Comparison of ENCODE assay signal across 35 cellular contexts in genomic region chr18:22752014-22752413, GRCh38.
"Had no signal": no experiment of that assay in that cellular context is flagged by ENCODE, and none has a peak within 500 bp of the region (broad histone marks: within the 10 kb centered on the region; RNA-seq: fewer than 3 reads in every experiment).

No MANE protein-coding gene starts in this region.

- H3K36me3 Mint-ChIP-seq: activated CD4-positive, alpha-beta memory T cell treated with anti-CD3 and anti-CD28 coated beads for 36 hours; activated naive CD8-positive, alpha-beta T cell treated with anti-CD3 and anti-CD28 coated beads for 36 hours had no signal

- H3K9me3 ChIP-seq: adrenal gland, body of pancreas, breast epithelium had no signal

- H3K27me3 ChIP-seq: adrenal gland, body of pancreas, brain microvascular endothelial cell, breast epithelium had no signal

- H3K9me3 Mint-ChIP-seq: activated CD4-positive, alpha-beta memory T cell treated with anti-CD3 and anti-CD28 coated beads for 36 hours; activated CD4-positive, alpha-beta T cell treated with anti-CD3 and anti-CD28 coated beads, Interleukin-2, amount 10 ng/mL, durations not matched to agents 24 days and 14 days; activated naive CD4-positive, alpha-beta T cell treated with anti-CD3 and anti-CD28 coated beads, Interleukin-2, amount 50 U/mL, for 72 hours; activated T-cell treated with anti-CD3 and anti-CD28 coated beads, Interleukin-2, amount 50 U/mL, for 72 hours; activated T-helper 1 cell treated with anti-CD3 and anti-CD28 coated beads, Interleukin-12 subunit alpha, Interleukin-12 subunit beta, Interleukin-2, Interleukin-4 antibody, amounts not matched to agents 30 ng/mL and 10 ng/mL and 1 ng/mL, durations not matched to agents 14 hours and 24 hours and 36 hours; activated T-helper 17 cell treated with anti-CD3 and anti-CD28 coated beads, Interleukin-2, amount 50 U/mL, for 72 hours; T-helper 1 cell treated with Interleukin-12 subunit alpha and Interleukin-12 subunit beta and Interleukin-4 antibody, amounts not matched to agents 30 μg/mL and 1 μg/mL, for 36 hours; T-helper 2 cell treated with Interferon-gamma antibody and Interleukin-4, amounts not matched to agents 5 μg/mL and 100 μg/mL, for 36 hours had no signal

- H3K4me3 ChIP-seq: adrenal gland, body of pancreas, breast epithelium had no signal

- ATAC-seq: activated CD8-positive, alpha-beta T cell treated with anti-CD3 and anti-CD28 coated beads for 36 hours; activated naive CD4-positive, alpha-beta T cell treated with anti-CD3 and anti-CD28 coated beads, Interleukin-2, amount 50 U/mL, for 72 hours; activated T-cell treated with anti-CD3 and anti-CD28 coated beads, Interleukin-2, amount 50 U/mL, for 4 hours; activated T-cell treated with anti-CD3 and anti-CD28 coated beads, Interleukin-2, amount 50 U/mL, for 72 hours; activated T-helper 17 cell treated with anti-CD3 and anti-CD28 coated beads, Interleukin-2, amount 50 U/mL, for 72 hours; body of pancreas had no signal

- DNase-seq: activated B cell treated with CpG ODN at 0.5 μM for 24 hours; activated CD4-positive, alpha-beta memory T cell treated with anti-CD3 and anti-CD28 coated beads for 36 hours; activated CD4-positive, alpha-beta T cell treated with anti-CD3 and anti-CD28 coated beads for 4 hours; activated CD4-positive, alpha-beta T cell treated with anti-CD3 and anti-CD28 coated beads, Interleukin-2, amount 10 ng/mL, durations not matched to agents 24 days and 14 days; activated CD4-positive, alpha-beta T cell treated with anti-CD3 and anti-CD28 coated beads, Interleukin-2, amount 50 U/mL, for 1 hour; activated CD4-positive, alpha-beta T cell treated with anti-CD3 and anti-CD28 coated beads, Interleukin-2, amount 50 U/mL, for 4 hours; activated CD4-positive, CD25-positive, alpha-beta regulatory T cell treated with anti-CD3 and anti-CD28 coated beads, Interleukin-2, amount 50 U/mL, for 72 hours; activated CD8-positive, alpha-beta memory T cell treated with anti-CD3 and anti-CD28 coated beads, Interleukin-2, amount 50 U/mL, for 4 hours; activated CD8-positive, alpha-beta T cell treated with anti-CD3 and anti-CD28 coated beads for 36 hours; activated effector memory CD4-positive, alpha-beta T cell treated with anti-CD3 and anti-CD28 coated beads, Interleukin-2, amount 50 U/mL, for 16 hours; activated gamma-delta T cell treated with Interleukin-2 at 50 U/mL for 16 hours; activated naive CD4-positive, alpha-beta T cell; activated naive CD4-positive, alpha-beta T cell treated with anti-CD3 and anti-CD28 coated beads for 36 hours; activated naive CD4-positive, alpha-beta T cell treated with anti-CD3 and anti-CD28 coated beads, Interleukin-2, amount 50 U/mL, for 16 hours; activated naive CD8-positive, alpha-beta T cell treated with anti-CD3 and anti-CD28 coated beads for 36 hours; activated T-cell treated with anti-CD3 and anti-CD28 coated beads for 4 hours; activated T-cell treated with anti-CD3 and anti-CD28 coated beads, Interleukin-2, amount 50 U/mL, for 1 hour; activated T-cell treated with anti-CD3 and anti-CD28 coated beads, Interleukin-2, amount 50 U/mL, for 4 hours; activated T-cell treated with anti-CD3 and anti-CD28 coated beads, Interleukin-2, amount 50 U/mL, for 72 hours; adrenal gland; amniotic stem cell; aorta; body of pancreas; brain microvascular endothelial cell; central memory CD4-positive, alpha-beta T cell; T-helper 1 cell; T-helper 2 cell; T-helper 9 cell had no signal

- H3K4me1 ChIP-seq: adrenal gland, body of pancreas, breast epithelium had no signal

- H3K27ac ChIP-seq: adrenal gland, body of pancreas, brain microvascular endothelial cell, breast epithelium, VCaP had no signal

- H3K4me1 Mint-ChIP-seq: activated B cell treated with CpG ODN at 0.5 μM for 24 hours; activated CD4-positive, alpha-beta T cell treated with anti-CD3 and anti-CD28 coated beads, Interleukin-2, amount 10 ng/mL, durations not matched to agents 24 days and 14 days; activated naive CD8-positive, alpha-beta T cell treated with anti-CD3 and anti-CD28 coated beads for 36 hours; activated T-helper 17 cell treated with anti-CD3 and anti-CD28 coated beads, Interleukin-2, amount 50 U/mL, for 72 hours had no signal

- H3K36me3 ChIP-seq: adrenal gland, brain microvascular endothelial cell, breast epithelium had no signal

- H3K4me3 Mint-ChIP-seq: activated B cell treated with CpG ODN at 0.5 μM for 24 hours; activated CD4-positive, alpha-beta memory T cell treated with anti-CD3 and anti-CD28 coated beads for 36 hours; activated CD4-positive, alpha-beta T cell treated with anti-CD3 and anti-CD28 coated beads, Interleukin-2, amount 10 ng/mL, durations not matched to agents 24 days and 14 days; activated CD8-positive, alpha-beta T cell treated with anti-CD3 and anti-CD28 coated beads for 36 hours; activated naive CD4-positive, alpha-beta T cell treated with anti-CD3 and anti-CD28 coated beads for 36 hours; activated naive CD8-positive, alpha-beta T cell treated with anti-CD3 and anti-CD28 coated beads for 36 hours; activated T-cell treated with anti-CD3 and anti-CD28 coated beads, Interleukin-2, amount 50 U/mL, for 4 hours; activated T-cell treated with anti-CD3 and anti-CD28 coated beads, Interleukin-2, amount 50 U/mL, for 72 hours; activated T-helper 1 cell treated with anti-CD3 and anti-CD28 coated beads, Interleukin-12 subunit alpha, Interleukin-12 subunit beta, Interleukin-2, Interleukin-4 antibody, amounts not matched to agents 30 ng/mL and 10 ng/mL and 1 ng/mL, durations not matched to agents 14 hours and 24 hours and 36 hours; activated T-helper 17 cell treated with anti-CD3 and anti-CD28 coated beads, Interleukin-2, amount 50 U/mL, for 72 hours; T-helper 1 cell treated with Interleukin-12 subunit alpha and Interleukin-12 subunit beta and Interleukin-4 antibody, amounts not matched to agents 30 μg/mL and 1 μg/mL, for 36 hours; T-helper 2 cell treated with Interferon-gamma antibody and Interleukin-4, amounts not matched to agents 5 μg/mL and 100 μg/mL, for 36 hours had no signal

- H3K27ac Mint-ChIP-seq: activated B cell treated with CpG ODN at 0.5 μM for 24 hours; activated CD4-positive, alpha-beta memory T cell treated with anti-CD3 and anti-CD28 coated beads for 36 hours; activated CD4-positive, alpha-beta T cell treated with anti-CD3 and anti-CD28 coated beads, Interleukin-2, amount 10 ng/mL, durations not matched to agents 24 days and 14 days; activated CD8-positive, alpha-beta T cell treated with anti-CD3 and anti-CD28 coated beads for 36 hours; activated naive CD4-positive, alpha-beta T cell treated with anti-CD3 and anti-CD28 coated beads for 36 hours; activated naive CD4-positive, alpha-beta T cell treated with anti-CD3 and anti-CD28 coated beads, Interleukin-2, amount 50 U/mL, for 72 hours; activated naive CD8-positive, alpha-beta T cell treated with anti-CD3 and anti-CD28 coated beads for 36 hours; activated T-cell treated with anti-CD3 and anti-CD28 coated beads, Interleukin-2, amount 50 U/mL, for 72 hours; activated T-helper 1 cell treated with anti-CD3 and anti-CD28 coated beads, Interleukin-12 subunit alpha, Interleukin-12 subunit beta, Interleukin-2, Interleukin-4 antibody, amounts not matched to agents 30 ng/mL and 10 ng/mL and 1 ng/mL, durations not matched to agents 14 hours and 24 hours and 36 hours; activated T-helper 17 cell treated with anti-CD3 and anti-CD28 coated beads, Interleukin-2, amount 50 U/mL, for 72 hours; T-helper 1 cell treated with Interleukin-12 subunit alpha and Interleukin-12 subunit beta and Interleukin-4 antibody, amounts not matched to agents 30 μg/mL and 1 μg/mL, for 36 hours; T-helper 2 cell treated with Interferon-gamma antibody and Interleukin-4, amounts not matched to agents 5 μg/mL and 100 μg/mL, for 36 hours had no signal
